2 cellular contexts compared by ENCODE assay signal in the genomic region with DNA sequence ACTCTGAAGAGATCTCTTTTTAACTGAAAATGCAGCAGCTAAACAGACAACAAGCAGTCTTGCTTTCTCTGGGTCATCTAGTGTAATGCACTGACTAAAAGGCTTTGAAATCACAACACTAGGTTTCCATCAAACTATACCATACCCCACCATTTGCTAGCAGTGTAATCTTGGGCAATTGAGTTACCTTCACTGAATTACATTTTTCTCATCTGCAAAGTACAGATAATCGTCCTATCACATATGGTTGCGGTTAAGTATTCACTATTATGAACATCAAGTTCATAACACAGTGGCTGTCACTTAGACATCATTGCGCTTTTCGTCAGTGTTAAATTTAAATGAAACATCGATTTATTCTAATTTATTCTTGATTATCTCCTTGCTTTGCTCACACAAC.
TF ChIP-seq lines count a peak whose summit lies in the region.

No MANE protein-coding gene starts in this region.

TF ChIP-seq in HepG2, 621 proteins besides CTCF, POLR2A, EP300 and RAD21 (continued from another document):
- no peak for TF ChIP-seq ZNF710 (CRISPR knock-in tag; IDR thresholded peaks at IDR 0.05; ENCODE audit: borderline replicate concordance)

TF ChIP-seq in SK-N-SH treated with all-trans-retinoic acid at 6 μM for 48 hours, 23 proteins besides CTCF, POLR2A, EP300 and RAD21 (continued from another document):
- TF ChIP-seq POU6F1 (CRISPR knock-in tag; IDR thresholded peaks at IDR 0.05; ENCODE audit: borderline replicate concordance, low read depth): no peak
